8 cellular contexts compared by ENCODE assay signal in genomic region chr1:161044908-161045748, GRCh38. TPM values are rescaled to one million over a fixed set of nuclear protein-coding genes. Genes with fewer than 3 reads are reported as not detected.
DNase-seq lines count a peak whose midpoint lies in the region; ATAC-seq, FAIRE-seq and TF ChIP-seq lines count a peak whose summit lies in the region.

No MANE protein-coding gene starts in this region.

- H3K27me3 ChIP-seq in CD4-positive, alpha-beta memory T cell (ENCODE audit: insufficient read depth, low read length), result no peaks in the 10 kb centered on the region
- H3K27me3 ChIP-seq in endothelial cell of umbilical vein (ENCODE audit: control insufficient read depth in 2 of 2, insufficient read depth in 2 of 2, low read length in 2 of 2), result no peaks in the 10 kb centered on the region

- TF ChIP-seq POLR2A in endothelial cell of umbilical vein (IDR thresholded peaks at IDR 0.05; ENCODE audit: low read depth, low read length), result peak; percentile 17

- peak overlapping the region; percentile 62 to 89 for H3K4me3 ChIP-seq in CD4-positive, alpha-beta memory T cell (ENCODE audit: low read length in 2 of 2)
- peak overlapping the region; percentile 66 to 82 (median 66) for H3K4me3 ChIP-seq in endothelial cell of umbilical vein (replicated peaks in 1 of 3; ENCODE audit: insufficient read depth in 1 of 3, low read depth in 1 of 3, low read length in 3 of 3)
- H3K4me3 ChIP-seq in mesodermal cell (ENCODE audit: extremely low read depth, insufficient read depth, low read length, poor library complexity, severe bottlenecking), result peak overlapping the region; percentile 84

- intact Hi-C loops in CD4-positive, alpha-beta memory T cell (cut with micrococcal nuclease), result loop anchor here (1.0 to 5.0 kb wide), 4 partner anchors 24 to 122 kb away; partner anchors contain the start of genes ARHGAP30, PPOX and UFC1
- intact Hi-C loops in endothelial cell of umbilical vein (cut with micrococcal nuclease), result loop anchor here (1.0 to 2.0 kb wide), 6 partner anchors 25 to 94 kb away; no protein-coding TSS in a partner anchor

- peaks cover 12% of the 10 kb centered on the region for H3K79me2 ChIP-seq in endothelial cell of umbilical vein (ENCODE audit: control insufficient read depth, insufficient read depth, low read length)

- peaks cover 29 to 63% (median 43%) of the 10 kb centered on the region in 4 donors for H3K4me1 Mint-ChIP-seq in CD4-positive, alpha-beta memory T cell
- H3K4me1 Mint-ChIP-seq in activated CD8-positive, alpha-beta T cell treated with anti-CD3 and anti-CD28 coated beads, Interleukin-2, amount 10 ng/mL, durations not matched to agents 7 days and 5 days (ENCODE audit: low read depth), result peaks cover 52% of the 10 kb centered on the region

- TF ChIP-seq CTCF in endothelial cell of umbilical vein (IDR thresholded peaks at IDR 0.05; ENCODE audit: extremely low read depth in 1 of 2, insufficient read depth in 1 of 2, low read depth in 1 of 2, low read length in 2 of 2), result no peak

- peak overlapping the region; percentile 91 for H3K9ac ChIP-seq in endothelial cell of umbilical vein (replicated peaks; ENCODE audit: extremely low read depth, insufficient read depth, low read length)

- ATAC-seq in GM19328 (IDR thresholded peaks at IDR 0.05; ENCODE audit: unreplicated experiment) (peak; percentile 40), HG03442 (IDR thresholded peaks at IDR 0.05; ENCODE audit: unreplicated experiment) (peak; percentile 42)
- peak; percentile 66 for ATAC-seq in activated CD8-positive, alpha-beta T cell treated with anti-CD3 and anti-CD28 coated beads, Interleukin-2, amount 10 ng/mL, durations not matched to agents 7 days and 5 days
- peak; percentile 74 for ATAC-seq in stimulated activated naive CD8-positive, alpha-beta T cell treated with anti-CD3 and anti-CD28 coated beads, Interleukin-15, Interleukin-2, amounts not matched to agents 100 U/mL and 50 U/mL, for 24 hours

- H3K9me3 ChIP-seq in CD4-positive, alpha-beta memory T cell (ENCODE audit: control insufficient read depth in 1 of 2, low read length in 2 of 2), result no peaks in the 10 kb centered on the region
- H3K9me3 ChIP-seq in endothelial cell of umbilical vein (replicated peaks; ENCODE audit: control insufficient read depth, insufficient read depth, low read length), result no peaks in the 10 kb centered on the region
- peaks cover 18% of the 10 kb centered on the region for H3K9me3 ChIP-seq in mesodermal cell (ENCODE audit: control insufficient read depth, low read length)

- TSS peak; percentile 59 for BruUV-seq in endothelial cell of umbilical vein (replicated peaks; lab: Mats Ljungman, UMichigan)

- no peaks in the 10 kb centered on the region for H3K9me3 Mint-ChIP-seq in CD4-positive, alpha-beta memory T cell
- H3K9me3 Mint-ChIP-seq in activated CD8-positive, alpha-beta T cell treated with anti-CD3 and anti-CD28 coated beads, Interleukin-2, amount 10 ng/mL, durations not matched to agents 7 days and 5 days (ENCODE audit: insufficient read depth), result no peaks in the 10 kb centered on the region

- peak overlapping the region; percentile 91 for H3K27ac ChIP-seq in CD4-positive, alpha-beta memory T cell (ENCODE audit: low read depth, low read length)
- peak overlapping the region; percentile 94 for H3K27ac ChIP-seq in endothelial cell of umbilical vein (ENCODE audit: insufficient read depth, low read depth, low read length)
- peak overlapping the region; percentile 96 for H3K27ac ChIP-seq in mesodermal cell (ENCODE audit: low read depth, low read length, severe bottlenecking)

- CTCF ChIA-PET in CD4-positive, alpha-beta memory T cell (lab: Charles Lee; ENCODE audit: partially characterized antibody), result interaction anchor here (0.6 to 10.7 kb wide), 15 partner anchors 10 to 91 kb away, joined by 3 to 171 read pairs (median 5); partner anchors contain the start of genes ARHGAP30, F11R and KLHDC9
- CTCF ChIA-PET in activated CD8-positive, alpha-beta T cell treated with anti-CD3 and anti-CD28 coated beads, Interleukin-2, amount 10 ng/mL, durations not matched to agents 7 days and 5 days (lab: Charles Lee), result interaction anchor here (0.5 to 10.7 kb wide), 22 partner anchors 10 to 342 kb away, joined by 3 to 114 read pairs (median 3); partner anchors contain the start of genes ARHGAP30, B4GALT3, F11R and KLHDC9
- CTCF ChIA-PET in endothelial cell of umbilical vein (lab: Charles Lee), result interaction anchor here (0.6 to 11.0 kb wide), 12 partner anchors 10 to 96 kb away, joined by 3 to 181 read pairs (median 4); partner anchors contain the start of genes KLHDC9, NIT1 and PFDN2

- DNase-seq in CD4-positive, alpha-beta memory T cell, result peak; percentile 49 to 79 (median 58)
- DNase-seq in NCI-H748 treated with DMSO at 0.1 percent for 48 hours (lab: John Stamatoyannopoulos, UW) (peak; percentile 28), endothelial cell of umbilical vein (ENCODE audit: low read depth, low spot score) (peak; percentile 72)
- peak; percentile 87 for DNase-seq in activated CD8-positive, alpha-beta T cell treated with anti-CD3 and anti-CD28 coated beads, Interleukin-2, amount 10 ng/mL, durations not matched to agents 7 days and 5 days
- peak; percentile 78 for DNase-seq in stimulated activated naive CD8-positive, alpha-beta T cell treated with anti-CD3 and anti-CD28 coated beads, Interleukin-15, Interleukin-2, amounts not matched to agents 100 U/mL and 50 U/mL, for 24 hours

- POLR2A ChIA-PET in CD4-positive, alpha-beta memory T cell (lab: Charles Lee; ENCODE audit: partially characterized antibody), result interaction anchor here (0.6 to 21.2 kb wide), 40 partner anchors 6 to 413 kb away, joined by 3 to 602 read pairs (median 6); partner anchors contain the start of genes ARHGAP30, B4GALT3, DEDD and F11R
- POLR2A ChIA-PET in activated CD8-positive, alpha-beta T cell treated with anti-CD3 and anti-CD28 coated beads, Interleukin-2, amount 10 ng/mL, durations not matched to agents 7 days and 5 days (lab: Charles Lee), result interaction anchor here (0.7 to 4.8 kb wide), 23 partner anchors 9 to 344 kb away, joined by 3 to 141 read pairs (median 7); partner anchors contain the start of genes ARHGAP30, CD48, DEDD and F11R
- POLR2A ChIA-PET in endothelial cell of umbilical vein (lab: Charles Lee), result interaction anchor here (0.6 to 1.8 kb wide), 5 partner anchors 25 to 87 kb away, joined by 3 to 8 read pairs (median 4); partner anchors contain the start of genes F11R, NIT1 and PFDN2

- H3K4me2 ChIP-seq in endothelial cell of umbilical vein (ENCODE audit: insufficient read depth, low read length), result peak overlapping the region; percentile 89

- H4K20me1 ChIP-seq in endothelial cell of umbilical vein (replicated peaks; ENCODE audit: control insufficient read depth, extremely low read depth, insufficient read depth, low read length), result no peaks in the 10 kb centered on the region

- dilution Hi-C loops in endothelial cell of umbilical vein (cut with MboI; ENCODE audit: extremely low pct_ligation_motif_present, low sequenced_read_pairs), result no loop called here

- H2AFZ ChIP-seq in endothelial cell of umbilical vein (ENCODE audit: low read depth, low read length), result peak overlapping the region; percentile 45

- H3K4me1 ChIP-seq in CD4-positive, alpha-beta memory T cell (ENCODE audit: insufficient read depth, low read length), result peaks cover 41% of the 10 kb centered on the region
- H3K4me1 ChIP-seq in endothelial cell of umbilical vein (ENCODE audit: control insufficient read depth, extremely low read depth, insufficient read depth, low read length) (peaks cover 10% of the 10 kb centered on the region), mesodermal cell (ENCODE audit: control insufficient read depth, insufficient read depth, low read length, poor library complexity, severe bottlenecking) (no peaks in the 10 kb centered on the region)

- H3K4me3 Mint-ChIP-seq in CD4-positive, alpha-beta memory T cell, result peak overlapping the region; percentile 87 to 99 (median 94)
- peak overlapping the region; percentile 85 for H3K4me3 Mint-ChIP-seq in activated CD8-positive, alpha-beta T cell treated with anti-CD3 and anti-CD28 coated beads, Interleukin-2, amount 10 ng/mL, durations not matched to agents 7 days and 5 days

- peaks cover 51% of the 10 kb centered on the region for H3K36me3 ChIP-seq in CD4-positive, alpha-beta memory T cell (ENCODE audit: insufficient read depth, low read length)
- H3K36me3 ChIP-seq in endothelial cell of umbilical vein (ENCODE audit: control insufficient read depth in 2 of 2, extremely low read depth in 1 of 2, insufficient read depth in 2 of 2, low read length in 2 of 2) (peaks cover 6 to 19% of the 10 kb centered on the region in 2 experiments), mesodermal cell (ENCODE audit: control insufficient read depth, insufficient read depth, low read length) (peaks cover 36% of the 10 kb centered on the region)

- H3K9me1 ChIP-seq in endothelial cell of umbilical vein (replicated peaks; ENCODE audit: control insufficient read depth, extremely low read depth, insufficient read depth, low read length), result no peaks in the 10 kb centered on the region

- H3K36me3 Mint-ChIP-seq in CD4-positive, alpha-beta memory T cell, result peaks cover 29 to 72% of the 10 kb centered on the region in 2 donors
- H3K36me3 Mint-ChIP-seq in activated CD8-positive, alpha-beta T cell treated with anti-CD3 and anti-CD28 coated beads, Interleukin-2, amount 10 ng/mL, durations not matched to agents 7 days and 5 days (ENCODE audit: low read depth), result peaks cover 85% of the 10 kb centered on the region

- H3K27ac Mint-ChIP-seq in CD4-positive, alpha-beta memory T cell, result peak overlapping the region; percentile 90 to 100 (median 99)
- peak overlapping the region; percentile 99 for H3K27ac Mint-ChIP-seq in activated CD8-positive, alpha-beta T cell treated with anti-CD3 and anti-CD28 coated beads, Interleukin-2, amount 10 ng/mL, durations not matched to agents 7 days and 5 days

- WGBS in mesodermal cell (ENCODE audit: insufficient coverage in 2 of 2), 2 experiments, result 2 to 3% methylated on average over 19 to 44 of the region's 48 CpGs

- FAIRE-seq in endothelial cell of umbilical vein (lab: Jason Lieb, UNC), result peak; percentile 95

- no peaks in the 10 kb centered on the region for H3K27me3 Mint-ChIP-seq in CD4-positive, alpha-beta memory T cell
- no peaks in the 10 kb centered on the region for H3K27me3 Mint-ChIP-seq in activated CD8-positive, alpha-beta T cell treated with anti-CD3 and anti-CD28 coated beads, Interleukin-2, amount 10 ng/mL, durations not matched to agents 7 days and 5 days (ENCODE audit: low read depth)

RNA-seq across cellular contexts. Expression of gene USF1, which starts 0.6 kb away (rescaled TPM):
- total RNA-seq in CD4-positive, alpha-beta memory T cell, result 100 to 1,000 TPM; 101 to 102 TPM
- 1 to 10 TPM; 1.4 to 5.9 TPM for polyA plus RNA-seq in CD4-positive, alpha-beta memory T cell
- total RNA-seq in activated CD8-positive, alpha-beta T cell treated with anti-CD3 and anti-CD28 coated beads, Interleukin-2, amount 10 ng/mL, durations not matched to agents 7 days and 5 days, result 10 to 100 TPM; 81.6 to 83.2 TPM
- 56.7 and 57.9 TPM in 2 replicates for total RNA-seq in endothelial cell of umbilical vein
- polyA plus RNA-seq in endothelial cell of umbilical vein, result 53.4 and 66.0 TPM in 2 replicates
- polyA plus RNA-seq in endothelial cell of umbilical vein (2011; cell fraction: cytosol; rRNA removed), result 38.8 and 48.4 TPM in 2 replicates
- polyA plus RNA-seq in endothelial cell of umbilical vein (2011; cell fraction: nucleus; rRNA removed), result 257 and 283 TPM in 2 replicates
- polyA plus RNA-seq in endothelial cell of umbilical vein (2012), result 34.7 and 40.5 TPM in 2 replicates
- polyA minus RNA-seq in endothelial cell of umbilical vein, result 123 and 155 TPM in 2 replicates
- 53.7 TPM for polyA minus RNA-seq in endothelial cell of umbilical vein (2011; cell fraction: cytosol; rRNA and poly(A)+ RNA removed)
- polyA minus RNA-seq in endothelial cell of umbilical vein (2011; cell fraction: nucleus; rRNA and poly(A)+ RNA removed), result 23.7 and 39.2 TPM in 2 replicates
- polyA plus RNA-seq in mesodermal cell (2013, experiment 1 of 2), result 52.1 TPM
- polyA plus RNA-seq in mesodermal cell (2013, experiment 2 of 2), result 51.3 TPM

RNA-seq across cellular contexts. Expression of gene TSTD1, which starts 6.4 kb away (rescaled TPM):
- 10 to 100 TPM; 92.0 to 93.1 TPM for total RNA-seq in CD4-positive, alpha-beta memory T cell
- 100 to 1,000 TPM; 264 to 411 TPM for polyA plus RNA-seq in CD4-positive, alpha-beta memory T cell
- total RNA-seq in activated CD8-positive, alpha-beta T cell treated with anti-CD3 and anti-CD28 coated beads, Interleukin-2, amount 10 ng/mL, durations not matched to agents 7 days and 5 days, result 10 to 100 TPM; 63.2 to 63.3 TPM
- 8.9 and 12.5 TPM in 2 replicates for total RNA-seq in endothelial cell of umbilical vein
- 39.1 and 51.6 TPM in 2 replicates for polyA plus RNA-seq in endothelial cell of umbilical vein
- polyA plus RNA-seq in endothelial cell of umbilical vein (2011; cell fraction: cytosol; rRNA removed), result 25.6 and 27.3 TPM in 2 replicates
- polyA plus RNA-seq in endothelial cell of umbilical vein (2011; cell fraction: nucleus; rRNA removed), result 12.5 and 14.6 TPM in 2 replicates
- 10.0 and 21.3 TPM in 2 replicates for polyA plus RNA-seq in endothelial cell of umbilical vein (2012)
- 4.3 and 5.2 TPM in 2 replicates for polyA minus RNA-seq in endothelial cell of umbilical vein
- not detected for polyA minus RNA-seq in endothelial cell of umbilical vein (2011; cell fraction: cytosol; rRNA and poly(A)+ RNA removed)
- polyA minus RNA-seq in endothelial cell of umbilical vein (2011; cell fraction: nucleus; rRNA and poly(A)+ RNA removed), result 2.3 and 2.8 TPM in 2 replicates
- 19.0 TPM for polyA plus RNA-seq in mesodermal cell (2013, experiment 1 of 2)
- 13.6 TPM for polyA plus RNA-seq in mesodermal cell (2013, experiment 2 of 2)

RNA-seq across cellular contexts. Expression of gene F11R, which starts 24.2 kb away (rescaled TPM):
- total RNA-seq in CD4-positive, alpha-beta memory T cell, result 10 to 100 TPM; 19.3 to 27.1 TPM
- polyA plus RNA-seq in CD4-positive, alpha-beta memory T cell, result 10 to 100 TPM; 15.9 to 33.2 TPM
- total RNA-seq in activated CD8-positive, alpha-beta T cell treated with anti-CD3 and anti-CD28 coated beads, Interleukin-2, amount 10 ng/mL, durations not matched to agents 7 days and 5 days, result 10 to 100 TPM; 13.7 to 18.4 TPM
- 86.3 and 97.0 TPM in 2 replicates for total RNA-seq in endothelial cell of umbilical vein
- 124 and 137 TPM in 2 replicates for polyA plus RNA-seq in endothelial cell of umbilical vein
- polyA plus RNA-seq in endothelial cell of umbilical vein (2011; cell fraction: cytosol; rRNA removed), result 91.7 and 92.4 TPM in 2 replicates
- polyA plus RNA-seq in endothelial cell of umbilical vein (2011; cell fraction: nucleus; rRNA removed), result 79.3 and 83.6 TPM in 2 replicates
- 57.1 and 63.3 TPM in 2 replicates for polyA plus RNA-seq in endothelial cell of umbilical vein (2012)
- polyA minus RNA-seq in endothelial cell of umbilical vein, result 297 and 401 TPM in 2 replicates
- polyA minus RNA-seq in endothelial cell of umbilical vein (2011; cell fraction: cytosol; rRNA and poly(A)+ RNA removed), result 12.7 TPM
- polyA minus RNA-seq in endothelial cell of umbilical vein (2011; cell fraction: nucleus; rRNA and poly(A)+ RNA removed), result 45.2 and 62.6 TPM in 2 replicates
- polyA plus RNA-seq in mesodermal cell (2013, experiment 1 of 2), result 118 TPM
- polyA plus RNA-seq in mesodermal cell (2013, experiment 2 of 2), result 90.7 TPM

RNA-seq across cellular contexts. Expression of gene ARHGAP30, which starts 24.6 kb away (rescaled TPM):
- total RNA-seq in CD4-positive, alpha-beta memory T cell, result 100 to 1,000 TPM; 222 to 226 TPM
- polyA plus RNA-seq in CD4-positive, alpha-beta memory T cell, result 100 to 1,000 TPM in 1 of 2 donors, 10 to 100 TPM in 1; 63.4 to 213 TPM
- total RNA-seq in activated CD8-positive, alpha-beta T cell treated with anti-CD3 and anti-CD28 coated beads, Interleukin-2, amount 10 ng/mL, durations not matched to agents 7 days and 5 days, result 100 to 1,000 TPM; 277 to 281 TPM
- not detected in 2 replicates for total RNA-seq in endothelial cell of umbilical vein
- polyA plus RNA-seq in endothelial cell of umbilical vein, result not detected in 2 replicates
- polyA plus RNA-seq in endothelial cell of umbilical vein (2011; cell fraction: cytosol; rRNA removed), result not detected in 2 replicates
- not detected in 2 replicates for polyA plus RNA-seq in endothelial cell of umbilical vein (2011; cell fraction: nucleus; rRNA removed)
- polyA plus RNA-seq in endothelial cell of umbilical vein (2012), result 0.08 and 0.15 TPM in 2 replicates
- polyA minus RNA-seq in endothelial cell of umbilical vein, result 0.08 TPM in 1 of 2 replicates, not detected in the other
- not detected for polyA minus RNA-seq in endothelial cell of umbilical vein (2011; cell fraction: cytosol; rRNA and poly(A)+ RNA removed)
- not detected in 2 replicates for polyA minus RNA-seq in endothelial cell of umbilical vein (2011; cell fraction: nucleus; rRNA and poly(A)+ RNA removed)
- polyA plus RNA-seq in mesodermal cell (2013, experiment 1 of 2), result 0.11 TPM
- 0.10 TPM for polyA plus RNA-seq in mesodermal cell (2013, experiment 2 of 2)

RNA-seq across cellular contexts. Expression of gene NECTIN4, which starts 44.2 kb away (rescaled TPM):
- total RNA-seq in CD4-positive, alpha-beta memory T cell, result not detected
- not detected for polyA plus RNA-seq in CD4-positive, alpha-beta memory T cell
- not detected for total RNA-seq in activated CD8-positive, alpha-beta T cell treated with anti-CD3 and anti-CD28 coated beads, Interleukin-2, amount 10 ng/mL, durations not matched to agents 7 days and 5 days
- total RNA-seq in endothelial cell of umbilical vein, result 0.37 and 0.58 TPM in 2 replicates
- 0.15 and 0.29 TPM in 2 replicates for polyA plus RNA-seq in endothelial cell of umbilical vein
- 0.13 and 0.15 TPM in 2 replicates for polyA plus RNA-seq in endothelial cell of umbilical vein (2011; cell fraction: cytosol; rRNA removed)
- polyA plus RNA-seq in endothelial cell of umbilical vein (2011; cell fraction: nucleus; rRNA removed), result 0.20 and 0.29 TPM in 2 replicates
- polyA plus RNA-seq in endothelial cell of umbilical vein (2012), result not detected in 2 replicates
- polyA minus RNA-seq in endothelial cell of umbilical vein, result 0.11 TPM in 1 of 2 replicates, not detected in the other
- not detected for polyA minus RNA-seq in endothelial cell of umbilical vein (2011; cell fraction: cytosol; rRNA and poly(A)+ RNA removed)
- not detected in 2 replicates for polyA minus RNA-seq in endothelial cell of umbilical vein (2011; cell fraction: nucleus; rRNA and poly(A)+ RNA removed)
- polyA plus RNA-seq in mesodermal cell (2013, experiment 1 of 2), result 0.37 TPM
- polyA plus RNA-seq in mesodermal cell (2013, experiment 2 of 2), result 0.56 TPM

Comparison
In these comparisons a context has a peak if more than half of its experiments do, and no peak if none do; other contexts are left out.
1. Peak in every context shown above with its lines: DNase-seq, ATAC-seq, H3K4me3 ChIP-seq and H3K27ac ChIP-seq.
2. DNase-seq: peak in every context shown above with its lines; median percentile 87 in activated CD8-positive, alpha-beta T cell treated with anti-CD3 and anti-CD28 coated beads, Interleukin-2, amount 10 ng/mL, durations not matched to agents 7 days and 5 days; 78 in stimulated activated naive CD8-positive, alpha-beta T cell treated with anti-CD3 and anti-CD28 coated beads, Interleukin-15, Interleukin-2, amounts not matched to agents 100 U/mL and 50 U/mL, for 24 hours; 72 in endothelial cell of umbilical vein; 58 in CD4-positive, alpha-beta memory T cell; 28 in NCI-H748 treated with DMSO at 0.1 percent for 48 hours.